Comparison of ENCODE assay signal across 9 cellular contexts in the genomic region with DNA sequence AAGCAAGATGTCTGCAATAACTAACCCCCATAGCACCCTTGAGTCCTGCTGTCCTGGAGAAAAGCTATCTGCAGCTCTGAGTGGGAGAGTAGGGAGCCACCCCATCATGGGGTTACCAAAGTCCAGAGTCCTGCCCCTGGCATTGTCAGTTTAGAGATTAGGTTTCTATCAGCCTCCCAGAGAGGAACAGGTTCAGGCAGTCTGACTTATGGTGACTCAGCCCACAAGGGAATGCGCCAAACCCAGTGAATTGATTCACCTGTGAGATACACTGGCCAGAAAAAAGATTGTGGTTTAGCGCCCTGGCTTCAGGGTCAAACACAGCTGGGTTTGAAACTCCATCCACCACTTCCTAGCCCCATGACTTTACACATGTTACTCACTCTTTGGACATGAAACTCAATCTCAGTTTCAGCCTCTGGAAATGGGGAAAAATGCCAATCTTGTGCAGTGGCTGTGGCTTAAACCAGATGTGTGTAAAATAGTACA.
DNase-seq lines count a peak whose midpoint lies in the region; ATAC-seq, FAIRE-seq and TF ChIP-seq lines count a peak whose summit lies in the region.
"Had no signal": no experiment of that assay in that cellular context is flagged by ENCODE, and none has a peak within 500 bp of the region (broad histone marks: within the 10 kb centered on the region; RNA-seq: fewer than 3 reads in every experiment).

No MANE protein-coding gene starts in this region.

- FAIRE-seq in RCC 7860 (lab: Jason Lieb, UNC), result peak; percentile 99

- TF ChIP-seq CTCF in foreskin fibroblast (IDR thresholded peaks at IDR 0.05; ENCODE audit: low read depth, low read length) (no peak), type B pancreatic cell (conservative IDR thresholded peaks at IDR 0.05) (no peak), tibial artery (IDR thresholded peaks at IDR 0.05) (no peak)

- H3K27ac Mint-ChIP-seq in type B pancreatic cell, result peak overlapping the region; percentile 98

- peaks cover 0 to 22% of the 10 kb centered on the region in 2 donors for H3K27me3 ChIP-seq in tibial artery

- H3K9me3 ChIP-seq in tibial artery, result no peaks in the 10 kb centered on the region
- H3K9me3 ChIP-seq: adrenal gland had no signal

- H3K4me3 ChIP-seq in foreskin fibroblast (ENCODE audit: low read depth in 1 of 2, low read length in 2 of 2), result no peak overlapping the region
- H3K4me3 ChIP-seq in tibial artery, result no peak overlapping the region
- H3K4me3 ChIP-seq: adrenal gland had no signal

- no peaks in the 10 kb centered on the region for H3K27me3 Mint-ChIP-seq in type B pancreatic cell

- peaks cover 61% of the 10 kb centered on the region for H3K4me1 Mint-ChIP-seq in type B pancreatic cell (ENCODE audit: unreplicated experiment)

- peak overlapping the region; percentile 44 for H3K4me3 Mint-ChIP-seq in type B pancreatic cell

- no peaks in the 10 kb centered on the region for H3K36me3 Mint-ChIP-seq in type B pancreatic cell

- H3K9me3 Mint-ChIP-seq in type B pancreatic cell, result peaks cover 3% of the 10 kb centered on the region

- peak; percentile 41 for ATAC-seq in HG02623 (IDR thresholded peaks at IDR 0.05; ENCODE audit: unreplicated experiment)

- no peak overlapping the region for H3K27ac ChIP-seq in tibial artery
- H3K27ac ChIP-seq: adrenal gland had no signal

- no peaks in the 10 kb centered on the region for H3K36me3 ChIP-seq in tibial artery
- H3K36me3 ChIP-seq: adrenal gland had no signal

- peaks cover 0 to 16% (median 6%) of the 10 kb centered on the region in 4 donors for H3K4me1 ChIP-seq in tibial artery
- H3K4me1 ChIP-seq: adrenal gland had no signal

- peak; percentile 50 for DNase-seq in NK-92 treated with Interleukin-12 subunit alpha and Interleukin-12 subunit beta, amount 100 ng/mL, for 24 hours (lab: John Stamatoyannopoulos, UW)
- DNase-seq in NK-92 (lab: John Stamatoyannopoulos, UW; ENCODE audit: unreplicated experiment) (no peak), RCC 7860 (ENCODE audit: low spot score) (peak; percentile 97), foreskin fibroblast (peak; percentile 94 to 95), type B pancreatic cell (ENCODE audit: extremely low spot score, unreplicated experiment) (no peak), GOT3 (lab: John Stamatoyannopoulos, UW) (no peak), tibial artery (no peak)

- intact Hi-C loops in tibial artery (cut with DNase I; ENCODE audit: low total_unique reads), result no loop called here

Comparison
In these comparisons a context has a peak if more than half of its experiments do, and no peak if none do; other contexts are left out.
1. DNase-seq: peak in NK-92 treated with Interleukin-12 subunit alpha and Interleukin-12 subunit beta, amount 100 ng/mL, for 24 hours (single experiment), RCC 7860 (single experiment) and foreskin fibroblast (2 of 2); none in NK-92 (single experiment), type B pancreatic cell (single experiment), GOT3 (single experiment) and tibial artery (0 of 2).